ENCODE assay signal across 1 cellular context in the genomic region with DNA sequence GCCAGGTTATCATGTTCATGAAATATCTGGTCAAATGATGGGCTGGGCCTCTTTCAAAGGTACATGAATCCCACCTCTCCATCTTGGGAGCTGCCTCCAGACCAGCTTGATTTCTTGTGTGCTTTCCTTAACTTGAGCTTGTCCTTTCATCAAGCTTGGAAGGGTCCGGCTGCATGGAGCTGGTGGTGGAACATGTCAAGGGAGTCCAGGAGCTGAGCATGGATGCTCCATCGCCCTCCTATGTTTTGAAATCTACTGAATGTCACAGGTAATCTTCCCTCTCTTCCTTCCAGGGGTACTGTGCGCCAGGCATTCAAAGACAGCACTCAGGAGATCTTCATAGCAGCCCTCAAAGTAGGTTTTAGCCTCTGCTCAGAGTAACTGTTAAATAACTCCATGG.
TF ChIP-seq lines count a peak whose summit lies in the region.

No MANE protein-coding gene starts in this region.

TF ChIP-seq in SK-N-SH, 30 proteins besides CTCF, POLR2A, EP300 and RAD21 (continued from another document):
- TF ChIP-seq, protein P1, sequence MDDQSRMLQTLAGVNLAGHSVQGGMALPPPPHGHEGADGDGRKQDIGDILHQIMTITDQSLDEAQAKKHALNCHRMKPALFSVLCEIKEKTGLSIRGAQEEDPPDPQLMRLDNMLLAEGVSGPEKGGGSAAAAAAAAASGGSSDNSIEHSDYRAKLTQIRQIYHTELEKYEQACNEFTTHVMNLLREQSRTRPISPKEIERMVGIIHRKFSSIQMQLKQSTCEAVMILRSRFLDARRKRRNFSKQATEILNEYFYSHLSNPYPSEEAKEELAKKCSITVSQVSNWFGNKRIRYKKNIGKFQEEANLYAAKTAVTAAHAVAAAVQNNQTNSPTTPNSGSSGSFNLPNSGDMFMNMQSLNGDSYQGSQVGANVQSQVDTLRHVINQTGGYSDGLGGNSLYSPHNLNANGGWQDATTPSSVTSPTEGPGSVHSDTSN (IDR thresholded peaks at IDR 0.05), result no peak
- TF ChIP-seq CHD2 (IDR thresholded peaks at IDR 0.05; ENCODE audit: low read length, partially characterized antibody) (no peak), FOXM1 (IDR thresholded peaks at IDR 0.05; ENCODE audit: low read depth) (no peak), SMC3 (IDR thresholded peaks at IDR 0.05; ENCODE audit: low read depth, low read length) (no peak), ELF1 (IDR thresholded peaks at IDR 0.05) (no peak), TCF12 (IDR thresholded peaks at IDR 0.05) (no peak), GABPA (IDR thresholded peaks at IDR 0.05; ENCODE audit: low read depth) (no peak), FOSL2 (IDR thresholded peaks at IDR 0.05; ENCODE audit: borderline replicate concordance, low read depth) (no peak)
- TF ChIP-seq, protein P2, sequence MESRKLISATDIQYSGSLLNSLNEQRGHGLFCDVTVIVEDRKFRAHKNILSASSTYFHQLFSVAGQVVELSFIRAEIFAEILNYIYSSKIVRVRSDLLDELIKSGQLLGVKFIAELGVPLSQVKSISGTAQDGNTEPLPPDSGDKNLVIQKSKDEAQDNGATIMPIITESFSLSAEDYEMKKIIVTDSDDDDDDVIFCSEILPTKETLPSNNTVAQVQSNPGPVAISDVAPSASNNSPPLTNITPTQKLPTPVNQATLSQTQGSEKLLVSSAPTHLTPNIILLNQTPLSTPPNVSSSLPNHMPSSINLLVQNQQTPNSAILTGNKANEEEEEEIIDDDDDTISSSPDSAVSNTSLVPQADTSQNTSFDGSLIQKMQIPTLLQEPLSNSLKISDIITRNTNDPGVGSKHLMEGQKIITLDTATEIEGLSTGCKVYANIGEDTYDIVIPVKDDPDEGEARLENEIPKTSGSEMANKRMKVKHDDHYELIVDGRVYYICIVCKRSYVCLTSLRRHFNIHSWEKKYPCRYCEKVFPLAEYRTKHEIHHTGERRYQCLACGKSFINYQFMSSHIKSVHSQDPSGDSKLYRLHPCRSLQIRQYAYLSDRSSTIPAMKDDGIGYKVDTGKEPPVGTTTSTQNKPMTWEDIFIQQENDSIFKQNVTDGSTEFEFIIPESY (IDR thresholded peaks at IDR 0.05; ENCODE audit: borderline replicate concordance, low read depth), result no peak
